Comparison of ENCODE assay signal across 10 cellular contexts in the genomic region with DNA sequence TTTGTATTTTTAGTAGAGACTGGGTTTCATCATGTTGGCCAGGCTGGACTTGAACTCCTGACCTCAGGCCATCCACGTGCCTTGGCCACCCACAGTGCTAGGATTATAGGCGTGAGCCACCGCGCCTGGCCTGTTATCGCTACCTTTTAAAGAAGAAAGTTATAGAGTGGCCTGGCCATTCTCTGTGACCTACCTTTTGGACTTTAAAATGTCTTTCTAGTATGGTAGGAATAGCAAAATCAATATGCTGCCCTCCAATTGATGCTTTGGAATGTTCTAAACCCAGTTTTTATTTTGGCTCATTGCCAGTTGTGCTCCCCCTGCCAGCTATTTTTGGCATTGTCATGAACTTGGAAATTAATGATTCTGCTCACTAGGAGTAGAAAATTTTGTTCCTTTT. TPM values are rescaled to one million over a fixed set of nuclear protein-coding genes. Genes with fewer than 3 reads are reported as not detected.
DNase-seq lines count a peak whose midpoint lies in the region; ATAC-seq, FAIRE-seq and TF ChIP-seq lines count a peak whose summit lies in the region.
"Had no signal": no experiment of that assay in that cellular context is flagged by ENCODE, and none has a peak within 500 bp of the region (broad histone marks: within the 10 kb centered on the region; RNA-seq: fewer than 3 reads in every experiment).

No MANE protein-coding gene starts in this region.

- H3K4me3 ChIP-seq in K562: no peak overlapping the region
- no peak overlapping the region for H3K4me3 ChIP-seq in mesenchymal stem cell (ENCODE audit: insufficient read depth in 1 of 2, low read depth in 1 of 2, low read length in 2 of 2)
- H3K4me3 ChIP-seq in neuronal stem cell (ENCODE audit: low read length in 2 of 2): no peak overlapping the region
- no peak overlapping the region for H3K4me3 ChIP-seq in thyroid gland (replicated peaks in 1 of 3)

- no peaks in the 10 kb centered on the region for H3K27me3 Mint-ChIP-seq in HFFc6 (ENCODE audit: insufficient read depth)
- no peaks in the 10 kb centered on the region for H3K27me3 Mint-ChIP-seq in activated CD4-positive, alpha-beta T cell treated with anti-CD3 and anti-CD28 coated beads, Interleukin-2, amount 10 ng/mL, durations not matched to agents 24 days and 14 days

- CTCF ChIA-PET in K562 (lab: Yijun Ruan, JAX; ENCODE audit: low intra/inter-chr PET ratio): interaction anchor here (0.6 kb wide), 2 partner anchors 8 to 558 kb away, joined by 3 read pairs; no protein-coding TSS in a partner anchor

- no peak overlapping the region for H2BK15ac ChIP-seq in mesenchymal stem cell (ENCODE audit: low read depth, poor library complexity, severe bottlenecking)
- no peak overlapping the region for H2BK15ac ChIP-seq in neuronal stem cell (ENCODE audit: low read length)

- peak overlapping the region; percentile 20; the same call in 1 of the 2 replicates for H3K4me2 ChIP-seq in K562 (ENCODE audit: insufficient read depth, low read length)
- no peak overlapping the region for H3K4me2 ChIP-seq in mesenchymal stem cell (ENCODE audit: low read length, poor library complexity, severe bottlenecking)
- H3K4me2 ChIP-seq in neuronal stem cell (ENCODE audit: insufficient read depth, low read length, poor library complexity, severe bottlenecking): no peak overlapping the region

- peaks cover 87% of the 10 kb centered on the region for H3K79me2 ChIP-seq in K562 (ENCODE audit: control insufficient read depth, insufficient read depth, low read length)

- peak; percentile 36 to 75; a peak in 3 of 4 replicates for TF ChIP-seq RAD21 in K562 (CRISPR knock-in tag; conservative IDR thresholded peaks at IDR 0.05 in 1 of 2, IDR thresholded peaks at IDR 0.05 in 1 of 2)

- H3K36me3 ChIP-seq in K562 (ENCODE audit: control insufficient read depth, insufficient read depth, low read length) (peaks cover 34% of the 10 kb centered on the region; the same call in 2 of the 3 replicates), mesenchymal stem cell (ENCODE audit: control insufficient read depth in 1 of 2, insufficient read depth in 2 of 2, low read depth in 1 of 2, low read length in 2 of 2) (peaks cover 4 to 12% of the 10 kb centered on the region in 2 experiments), neuronal stem cell (replicated peaks in 1 of 2; ENCODE audit: control insufficient read depth in 2 of 2, insufficient read depth in 2 of 2, low read length in 2 of 2) (peaks cover 2 to 21% of the 10 kb centered on the region in 2 donors), thyroid gland (no peaks in the 10 kb centered on the region)

- no peaks in the 10 kb centered on the region for H3K9me1 ChIP-seq in K562 (ENCODE audit: control insufficient read depth, insufficient read depth, low read length)

- no peak overlapping the region for H3K18ac ChIP-seq in mesenchymal stem cell (ENCODE audit: low read depth in 1 of 2, low read length in 2 of 2)
- no peak overlapping the region for H3K18ac ChIP-seq in neuronal stem cell (ENCODE audit: low read length)

- H3K79me1 ChIP-seq in mesenchymal stem cell (replicated peaks; ENCODE audit: low read length, poor library complexity, severe bottlenecking) (peaks cover 15% of the 10 kb centered on the region), neuronal stem cell (ENCODE audit: low read depth, low read length) (peaks cover 3% of the 10 kb centered on the region)

- POLR2A ChIA-PET in K562 (lab: Yijun Ruan, JAX): interaction anchor here (1.2 to 5.3 kb wide), 2 partner anchors 10 to 19 kb away, joined by 3 to 65 read pairs; a partner anchor contains a TSS

- TF ChIP-seq POLR2A in K562 (conservative IDR thresholded peaks at IDR 0.05): no peak
- no peak for TF ChIP-seq POLR2A in thyroid gland (IDR thresholded peaks at IDR 0.05)
- no peak for TF ChIP-seq POLR2A in H54 (IDR thresholded peaks at IDR 0.05; ENCODE audit: low read depth, low read length)

- H3K9ac ChIP-seq in K562 (ENCODE audit: insufficient read depth in 1 of 2, low read depth in 2 of 2, low read length in 2 of 2) (0 out of 4 replicates have a peak overlapping the region, but pooled peaks of 1 of the 2 experiments have one; percentile 8), mesenchymal stem cell (ENCODE audit: low read length) (no peak overlapping the region), neuronal stem cell (ENCODE audit: low read depth, low read length, poor library complexity) (no peak overlapping the region)

- no peak overlapping the region for H3K14ac ChIP-seq in mesenchymal stem cell (ENCODE audit: low read length in 2 of 2)
- H3K14ac ChIP-seq in neuronal stem cell (ENCODE audit: low read length): no peak overlapping the region

- peak; percentile 65 for ATAC-seq in K562

- no peak overlapping the region for H4K91ac ChIP-seq in mesenchymal stem cell (ENCODE audit: low read length)
- no peak overlapping the region for H4K91ac ChIP-seq in neuronal stem cell (ENCODE audit: low read depth, low read length, poor library complexity)

- BruUV-seq in K562 (replicated peaks; lab: Mats Ljungman, UMichigan): no TSS peak

- H4K8ac ChIP-seq in mesenchymal stem cell (ENCODE audit: low read length) (no peak overlapping the region), neuronal stem cell (ENCODE audit: low read depth, low read length) (no peak overlapping the region)

- H2BK120ac ChIP-seq in mesenchymal stem cell (ENCODE audit: low read depth, low read length): no peak overlapping the region
- no peak overlapping the region for H2BK120ac ChIP-seq in neuronal stem cell (ENCODE audit: low read depth, low read length)

- intact Hi-C loops in K562 (cut with micrococcal nuclease) (loop anchor here (5.0 kb wide), 1 partner anchor 112 kb away; no protein-coding TSS in a partner anchor), thyroid gland (cut with DNase I) (no loop called here)
- intact Hi-C loops in activated CD4-positive, alpha-beta T cell treated with anti-CD3 and anti-CD28 coated beads, Interleukin-2, amount 10 ng/mL, durations not matched to agents 24 days and 14 days (cut with micrococcal nuclease): loop anchor here (2.0 kb wide), 1 partner anchor 18 kb away; no protein-coding TSS in a partner anchor

- H2BK5ac ChIP-seq in mesenchymal stem cell (ENCODE audit: low read depth, low read length, poor library complexity, severe bottlenecking): no peak overlapping the region
- no peak overlapping the region for H2BK5ac ChIP-seq in neuronal stem cell (ENCODE audit: low read length)

- H3K27ac ChIP-seq in K562 (ENCODE audit: extremely low read depth, low read depth, low read length): peak overlapping the region; percentile 44; the same call in 2 of the 3 replicates
- H3K27ac ChIP-seq in mesenchymal stem cell (ENCODE audit: low read length, poor library complexity, severe bottlenecking): no peak overlapping the region
- H3K27ac ChIP-seq in neuronal stem cell (replicated peaks; ENCODE audit: low read length): no peak overlapping the region
- H3K27ac ChIP-seq in thyroid gland: peak overlapping the region in 1 of 3 donors; percentile 72

- H3K4ac ChIP-seq in mesenchymal stem cell (ENCODE audit: low read depth in 1 of 2, low read length in 2 of 2): no peak overlapping the region
- no peak overlapping the region for H3K4ac ChIP-seq in neuronal stem cell (ENCODE audit: low read length)

- H3K4me3 Mint-ChIP-seq in HFFc6: no peak overlapping the region
- H3K4me3 Mint-ChIP-seq in activated CD4-positive, alpha-beta T cell treated with anti-CD3 and anti-CD28 coated beads, Interleukin-2, amount 10 ng/mL, durations not matched to agents 24 days and 14 days: no peak overlapping the region

- TF ChIP-seq CTCF in HFFc6 (IDR thresholded peaks at IDR 0.05) (peak; percentile 81), K562 (IDR thresholded peaks at IDR 0.05 in 2 of 3, conservative IDR thresholded peaks at IDR 0.05 in 1 of 3; ENCODE audit: insufficient read depth in 2 of 3, low read depth in 1 of 3, low read length in 3 of 3) (peak; percentile 57 to 72 (median 66); a peak in 5 of 6 replicates), thyroid gland (IDR thresholded peaks at IDR 0.05) (peak in 3 of 6 experiments; percentile 18 to 29 (median 28))

- no peak overlapping the region for H3K27ac Mint-ChIP-seq in HFFc6
- H3K27ac Mint-ChIP-seq in activated CD4-positive, alpha-beta T cell treated with anti-CD3 and anti-CD28 coated beads, Interleukin-2, amount 10 ng/mL, durations not matched to agents 24 days and 14 days: no peak overlapping the region

- H2AK5ac ChIP-seq in mesenchymal stem cell (ENCODE audit: low read length, severe bottlenecking) (no peak overlapping the region), neuronal stem cell (ENCODE audit: low read depth, low read length) (no peak overlapping the region)

- peaks cover 11% of the 10 kb centered on the region for H3K36me3 Mint-ChIP-seq in HFFc6 (ENCODE audit: low read depth)
- peaks cover 31% of the 10 kb centered on the region for H3K36me3 Mint-ChIP-seq in activated CD4-positive, alpha-beta T cell treated with anti-CD3 and anti-CD28 coated beads, Interleukin-2, amount 10 ng/mL, durations not matched to agents 24 days and 14 days (ENCODE audit: low read depth)

- peaks cover 28% of the 10 kb centered on the region for H3K4me1 Mint-ChIP-seq in HFFc6 (ENCODE audit: low read depth)
- H3K4me1 Mint-ChIP-seq in activated CD4-positive, alpha-beta T cell treated with anti-CD3 and anti-CD28 coated beads, Interleukin-2, amount 10 ng/mL, durations not matched to agents 24 days and 14 days: peaks cover 37% of the 10 kb centered on the region

- H3K27me3 ChIP-seq in K562 (ENCODE audit: control insufficient read depth in 2 of 2, insufficient read depth in 2 of 2, low read length in 2 of 2) (no peaks in the 10 kb centered on the region), mesenchymal stem cell (ENCODE audit: control insufficient read depth in 1 of 2, insufficient read depth in 1 of 2, low read length in 2 of 2) (no peaks in the 10 kb centered on the region), neuronal stem cell (ENCODE audit: control insufficient read depth in 3 of 3, insufficient read depth in 3 of 3, low read depth in 1 of 3, low read length in 3 of 3) (no peaks in the 10 kb centered on the region), thyroid gland (no peaks in the 10 kb centered on the region)

- no peak overlapping the region for H2AFZ ChIP-seq in K562 (ENCODE audit: low read depth, low read length)
- H2AFZ ChIP-seq in mesenchymal stem cell (ENCODE audit: low read depth, low read length): no peak overlapping the region
- H2AFZ ChIP-seq in neuronal stem cell (ENCODE audit: low read length): no peak overlapping the region

- H2BK12ac ChIP-seq in mesenchymal stem cell (ENCODE audit: low read length in 2 of 2) (no peak overlapping the region), neuronal stem cell (ENCODE audit: low read length) (no peak overlapping the region)

- H3K4me1 ChIP-seq in K562 (replicated peaks in 1 of 2; ENCODE audit: control insufficient read depth in 2 of 2, insufficient read depth in 2 of 2, low read length in 2 of 2) (peaks cover 11 to 27% of the 10 kb centered on the region in 2 experiments; a peak in 4 of 5 replicates), mesenchymal stem cell (ENCODE audit: control insufficient read depth, insufficient read depth, low read depth, low read length) (no peaks in the 10 kb centered on the region), neuronal stem cell (ENCODE audit: control insufficient read depth in 2 of 2, insufficient read depth in 1 of 2, low read depth in 1 of 2, low read length in 2 of 2) (no peaks in the 10 kb centered on the region), thyroid gland (peaks cover 35 to 40% of the 10 kb centered on the region in 2 donors)

- H3K23ac ChIP-seq in mesenchymal stem cell (ENCODE audit: low read length in 2 of 2) (no peak overlapping the region), neuronal stem cell (ENCODE audit: low read depth, low read length, poor library complexity) (no peak overlapping the region)

- TF ChIP-seq EP300 in K562 (IDR thresholded peaks at IDR 0.05; ENCODE audit: low read length): no peak

- DNase-seq in AG20443 (ENCODE audit: low spot score) (peak; percentile 25), HFFc6 (no peak), K562 (ENCODE audit: extremely low read depth in 1 of 4, low spot score in 3 of 4) (peak; percentile 63 to 78 (median 66)), mesenchymal stem cell (peak; percentile 38), neuronal stem cell (ENCODE audit: low spot score) (no peak), thyroid gland (no peak), H54 (ENCODE audit: insufficient read length, low spot score) (no peak)
- no peak for DNase-seq in activated CD4-positive, alpha-beta T cell treated with anti-CD3 and anti-CD28 coated beads, Interleukin-2, amount 10 ng/mL, durations not matched to agents 24 days and 14 days
- DNase-seq: stimulated activated CD4-positive, alpha-beta T cell treated with anti-CD3 and anti-CD28 coated beads, Interleukin-4, amount 100 ng/mL, for 24 hours had no signal

- no peaks in the 10 kb centered on the region for H3K9me3 ChIP-seq in K562 (replicated peaks; ENCODE audit: control insufficient read depth, insufficient read depth, low read depth, low read length)
- no peaks in the 10 kb centered on the region for H3K9me3 ChIP-seq in mesenchymal stem cell (ENCODE audit: control insufficient read depth, low read length)
- H3K9me3 ChIP-seq in neuronal stem cell (replicated peaks in 1 of 2; ENCODE audit: control insufficient read depth in 2 of 2, insufficient read depth in 1 of 2, low read depth in 1 of 2, low read length in 2 of 2): peaks cover 0 to 11% of the 10 kb centered on the region in 2 donors
- no peaks in the 10 kb centered on the region for H3K9me3 ChIP-seq in thyroid gland

- H3K9me3 Mint-ChIP-seq in HFFc6: no peaks in the 10 kb centered on the region
- peaks cover 5% of the 10 kb centered on the region for H3K9me3 Mint-ChIP-seq in activated CD4-positive, alpha-beta T cell treated with anti-CD3 and anti-CD28 coated beads, Interleukin-2, amount 10 ng/mL, durations not matched to agents 24 days and 14 days

- H4K20me1 ChIP-seq in K562 (replicated peaks; ENCODE audit: control insufficient read depth, insufficient read depth, low read length): no peaks in the 10 kb centered on the region

- FAIRE-seq in K562 (lab: Jason Lieb, UNC): peak; percentile 67
- FAIRE-seq in H54 (lab: Jason Lieb, UNC): no peak
- FAIRE-seq: H1 had no signal

- 7% methylated on average over 5 of the region's 5 CpGs for WGBS in K562 (ENCODE audit: insufficient coverage, low coverage, missing lambda C conversion rate)
- WGBS in mesenchymal stem cell: 95% methylated on average over 5 of the region's 5 CpGs
- no CpG with 5 or more reads among the region's 5 CpGs for WGBS in neuronal stem cell (ENCODE audit: extremely low coverage in 2 of 2, insufficient read length in 2 of 2, insufficient replicate concordance in 1 of 2), 2 donors
- 90 to 94% methylated on average over 5 of the region's 5 CpGs for WGBS in thyroid gland, 2 donors

- in situ Hi-C loops in K562 (cut with MboI): no loop called here

RNA-seq across cellular contexts. Expression of a gene that starts 19.9 kb away (rescaled TPM):
- total RNA-seq in HFFc6 (2021; fragmentation: NEBNext Ultra II Directional; extraction: Animal tissue kit (Norgen Biotek cat#: 25700)): 10 to 100 TPM; 34.6 to 49.1 (median 38.7) TPM
- total RNA-seq in K562 (2011; cell fraction: chromatin; rRNA removed; ENCODE audit: low replicate concordance): 87.8 and 103 TPM in 2 replicates
- 36.9 and 44.0 TPM in 2 replicates for total RNA-seq in K562 (2011; cell fraction: nucleolus; rRNA removed)
- total RNA-seq in K562 (2011; cell fraction: nucleoplasm; rRNA removed): 51.7 and 52.1 TPM in 2 replicates
- total RNA-seq in K562 (2014; rRNA removed) (20.2 and 28.3 TPM in 2 replicates), K562 (2014; rRNA removed; fragmentation: Illumina TruSeq; extraction: Trizol) (29.6 and 33.1 TPM in 2 replicates), K562 (2015; rRNA removed; fragmentation: Illumina TruSeq; extraction: Trizol) (28.6 and 29.6 TPM in 2 replicates), K562 (2021) (57.5 and 57.9 TPM in 2 replicates), thyroid gland (100 to 1,000 TPM in 1 of 4 donors, 10 to 100 TPM in 3; 65.8 to 102 (median 84.7) TPM)
- polyA plus RNA-seq in K562 (2011; rRNA removed) (56.1 and 66.4 TPM in 2 replicates), K562 (2014; fragmentation: Illumina TruSeq; extraction: Trizol) (34.5 and 35.9 TPM in 2 replicates), K562 (2014; fragmentation: Nextera tagmentation; extraction: Ambion mirVana) (10 to 100 TPM in 1 of 2 experiments, 1 to 10 TPM in 1; 10.0 to 10.9 TPM), K562 (2014; rRNA removed) (21.3 and 21.9 TPM in 2 replicates)
- 61.3 and 67.9 TPM in 2 replicates for polyA plus RNA-seq in K562 (2011; cell fraction: cytosol; rRNA removed)
- 83.1 and 90.0 TPM in 2 replicates for polyA plus RNA-seq in K562 (2011; cell fraction: nucleus; rRNA removed)
- 26.4 and 28.7 TPM in 2 replicates for polyA plus RNA-seq in K562 (2012)
- polyA minus RNA-seq in K562 (2011; rRNA and poly(A)+ RNA removed): 157 and 177 TPM in 2 replicates
- polyA minus RNA-seq in K562 (2011; cell fraction: cytosol; rRNA and poly(A)+ RNA removed): 66.3 and 89.1 TPM in 2 replicates
- polyA minus RNA-seq in K562 (2011; cell fraction: nucleus; rRNA and poly(A)+ RNA removed): 27.6 and 55.2 TPM in 2 replicates
- polyA plus RNA-seq in mesenchymal stem cell (2013, experiment 1 of 2): 21.0 TPM
- 20.0 TPM for polyA plus RNA-seq in mesenchymal stem cell (2013, experiment 2 of 2)
- 24.6 TPM for polyA plus RNA-seq in neuronal stem cell (2013, experiment 1 of 2)
- 25.1 TPM for polyA plus RNA-seq in neuronal stem cell (2013, experiment 2 of 2)
- total RNA-seq in activated CD4-positive, alpha-beta T cell treated with anti-CD3 and anti-CD28 coated beads, Interleukin-2, amount 10 ng/mL, durations not matched to agents 24 days and 14 days: 81.3 and 85.9 TPM in 2 replicates

RNA-seq across cellular contexts. Expression of a gene that starts 30.3 kb away (rescaled TPM):
- total RNA-seq in HFFc6 (2021; fragmentation: NEBNext Ultra II Directional; extraction: Animal tissue kit (Norgen Biotek cat#: 25700)): 100 to 1,000 TPM in 4 of 6 experiments, 10 to 100 TPM in 2; 66.4 to 130 (median 123) TPM
- total RNA-seq in K562 (2011; cell fraction: chromatin; rRNA removed; ENCODE audit: low replicate concordance): 0.28 and 0.65 TPM in 2 replicates
- total RNA-seq in K562 (2011; cell fraction: nucleolus; rRNA removed): 0.33 TPM in 1 of 2 replicates, not detected in the other
- 0.44 and 0.46 TPM in 2 replicates for total RNA-seq in K562 (2011; cell fraction: nucleoplasm; rRNA removed)
- total RNA-seq in K562 (2014; rRNA removed): not detected in 2 replicates
- total RNA-seq in K562 (2014; rRNA removed; fragmentation: Illumina TruSeq; extraction: Trizol): 0.07 TPM in 1 of 2 replicates, not detected in the other
- 0.07 and 0.08 TPM in 2 replicates for total RNA-seq in K562 (2015; rRNA removed; fragmentation: Illumina TruSeq; extraction: Trizol)
- total RNA-seq in K562 (2021): 0.13 and 0.16 TPM in 2 replicates
- not detected in 2 replicates for polyA plus RNA-seq in K562 (2011; rRNA removed)
- polyA plus RNA-seq in K562 (2011; cell fraction: cytosol; rRNA removed): 0.03 TPM in 1 of 2 replicates, not detected in the other
- polyA plus RNA-seq in K562 (2011; cell fraction: nucleus; rRNA removed): 0.07 and 0.11 TPM in 2 replicates
- not detected in 2 replicates for polyA plus RNA-seq in K562 (2012)
- not detected in 2 replicates for polyA plus RNA-seq in K562 (2014; fragmentation: Illumina TruSeq; extraction: Trizol)
- not detected for polyA plus RNA-seq in K562 (2014; fragmentation: Nextera tagmentation; extraction: Ambion mirVana)
- not detected in 2 replicates for polyA plus RNA-seq in K562 (2014; rRNA removed)
- 0.15 and 0.18 TPM in 2 replicates for polyA minus RNA-seq in K562 (2011; rRNA and poly(A)+ RNA removed)
- polyA minus RNA-seq in K562 (2011; cell fraction: cytosol; rRNA and poly(A)+ RNA removed): not detected in 2 replicates
- polyA minus RNA-seq in K562 (2011; cell fraction: nucleus; rRNA and poly(A)+ RNA removed): 0.40 and 0.89 TPM in 2 replicates
- 118 TPM for polyA plus RNA-seq in mesenchymal stem cell (2013, experiment 1 of 2)
- polyA plus RNA-seq in mesenchymal stem cell (2013, experiment 2 of 2): 119 TPM
- polyA plus RNA-seq in neuronal stem cell (2013, experiment 1 of 2): 10.1 TPM
- 9.4 TPM for polyA plus RNA-seq in neuronal stem cell (2013, experiment 2 of 2)
- total RNA-seq in thyroid gland: 10 to 100 TPM; 20.2 to 28.3 (median 24.8) TPM
- total RNA-seq in activated CD4-positive, alpha-beta T cell treated with anti-CD3 and anti-CD28 coated beads, Interleukin-2, amount 10 ng/mL, durations not matched to agents 24 days and 14 days: 0.09 TPM in 1 of 2 replicates, not detected in the other

RNA-seq across cellular contexts. Expression of a gene that starts 43.9 kb away (rescaled TPM):
- total RNA-seq in HFFc6 (2021; fragmentation: NEBNext Ultra II Directional; extraction: Animal tissue kit (Norgen Biotek cat#: 25700)): 1 to 10 TPM; 5.7 to 9.9 (median 8.8) TPM
- 9.0 and 11.8 TPM in 2 replicates for total RNA-seq in K562 (2011; cell fraction: chromatin; rRNA removed; ENCODE audit: low replicate concordance)
- 8.8 and 8.9 TPM in 2 replicates for total RNA-seq in K562 (2011; cell fraction: nucleolus; rRNA removed)
- 8.4 and 10.4 TPM in 2 replicates for total RNA-seq in K562 (2011; cell fraction: nucleoplasm; rRNA removed)
- total RNA-seq in K562 (2014; rRNA removed) (10.6 and 15.8 TPM in 2 replicates), K562 (2014; rRNA removed; fragmentation: Illumina TruSeq; extraction: Trizol) (17.2 and 19.2 TPM in 2 replicates), K562 (2015; rRNA removed; fragmentation: Illumina TruSeq; extraction: Trizol) (22.6 and 22.9 TPM in 2 replicates), K562 (2021) (22.8 and 23.7 TPM in 2 replicates), thyroid gland (1 to 10 TPM; 3.2 to 5.0 (median 4.1) TPM)
- polyA plus RNA-seq in K562 (2011; rRNA removed) (11.0 and 11.7 TPM in 2 replicates), K562 (2014; fragmentation: Illumina TruSeq; extraction: Trizol) (25.9 and 28.8 TPM in 2 replicates), K562 (2014; fragmentation: Nextera tagmentation; extraction: Ambion mirVana) (10 to 100 TPM; 12.4 to 22.2 TPM), K562 (2014; rRNA removed) (14.9 and 18.0 TPM in 2 replicates)
- 13.7 and 18.9 TPM in 2 replicates for polyA plus RNA-seq in K562 (2011; cell fraction: cytosol; rRNA removed)
- polyA plus RNA-seq in K562 (2011; cell fraction: nucleus; rRNA removed): 6.8 and 10.7 TPM in 2 replicates
- polyA plus RNA-seq in K562 (2012): 14.8 and 17.9 TPM in 2 replicates
- polyA minus RNA-seq in K562 (2011; rRNA and poly(A)+ RNA removed): 14.5 and 14.7 TPM in 2 replicates
- 10.4 and 16.3 TPM in 2 replicates for polyA minus RNA-seq in K562 (2011; cell fraction: cytosol; rRNA and poly(A)+ RNA removed)
- 5.1 and 7.6 TPM in 2 replicates for polyA minus RNA-seq in K562 (2011; cell fraction: nucleus; rRNA and poly(A)+ RNA removed)
- 5.4 TPM for polyA plus RNA-seq in mesenchymal stem cell (2013, experiment 1 of 2)
- 5.4 TPM for polyA plus RNA-seq in mesenchymal stem cell (2013, experiment 2 of 2)
- 8.9 TPM for polyA plus RNA-seq in neuronal stem cell (2013, experiment 1 of 2)
- polyA plus RNA-seq in neuronal stem cell (2013, experiment 2 of 2): 9.1 TPM
- total RNA-seq in activated CD4-positive, alpha-beta T cell treated with anti-CD3 and anti-CD28 coated beads, Interleukin-2, amount 10 ng/mL, durations not matched to agents 24 days and 14 days: 21.5 and 22.5 TPM in 2 replicates

RNA-seq across cellular contexts. Expression of a gene that starts 44.4 kb away (rescaled TPM):
- 10 to 100 TPM; 12.6 to 14.0 (median 13.3) TPM for total RNA-seq in HFFc6 (2021; fragmentation: NEBNext Ultra II Directional; extraction: Animal tissue kit (Norgen Biotek cat#: 25700))
- total RNA-seq in K562 (2011; cell fraction: chromatin; rRNA removed; ENCODE audit: low replicate concordance): 103 and 194 TPM in 2 replicates
- 47.9 and 67.8 TPM in 2 replicates for total RNA-seq in K562 (2011; cell fraction: nucleolus; rRNA removed)
- total RNA-seq in K562 (2011; cell fraction: nucleoplasm; rRNA removed): 93.6 and 108 TPM in 2 replicates
- 15.8 and 20.2 TPM in 2 replicates for total RNA-seq in K562 (2014; rRNA removed)
- total RNA-seq in K562 (2014; rRNA removed; fragmentation: Illumina TruSeq; extraction: Trizol): 24.6 and 30.4 TPM in 2 replicates
- total RNA-seq in K562 (2015; rRNA removed; fragmentation: Illumina TruSeq; extraction: Trizol): 21.2 and 21.7 TPM in 2 replicates
- 22.2 and 23.8 TPM in 2 replicates for total RNA-seq in K562 (2021)
- 36.5 and 37.3 TPM in 2 replicates for polyA plus RNA-seq in K562 (2011; rRNA removed)
- 11.8 and 29.3 TPM in 2 replicates for polyA plus RNA-seq in K562 (2011; cell fraction: cytosol; rRNA removed)
- polyA plus RNA-seq in K562 (2011; cell fraction: nucleus; rRNA removed): 66.6 and 88.6 TPM in 2 replicates
- polyA plus RNA-seq in K562 (2012): 19.7 and 20.1 TPM in 2 replicates
- 26.7 and 28.5 TPM in 2 replicates for polyA plus RNA-seq in K562 (2014; fragmentation: Illumina TruSeq; extraction: Trizol)
- 10 to 100 TPM; 21.9 to 28.2 TPM for polyA plus RNA-seq in K562 (2014; fragmentation: Nextera tagmentation; extraction: Ambion mirVana)
- polyA plus RNA-seq in K562 (2014; rRNA removed): 26.1 and 32.0 TPM in 2 replicates
- polyA minus RNA-seq in K562 (2011; rRNA and poly(A)+ RNA removed): 47.9 and 53.5 TPM in 2 replicates
- 15.7 and 16.8 TPM in 2 replicates for polyA minus RNA-seq in K562 (2011; cell fraction: cytosol; rRNA and poly(A)+ RNA removed)
- polyA minus RNA-seq in K562 (2011; cell fraction: nucleus; rRNA and poly(A)+ RNA removed): 24.4 and 47.7 TPM in 2 replicates
- 5.4 TPM for polyA plus RNA-seq in mesenchymal stem cell (2013, experiment 1 of 2)
- 6.2 TPM for polyA plus RNA-seq in mesenchymal stem cell (2013, experiment 2 of 2)
- polyA plus RNA-seq in neuronal stem cell (2013, experiment 1 of 2): 9.6 TPM
- polyA plus RNA-seq in neuronal stem cell (2013, experiment 2 of 2): 8.3 TPM
- total RNA-seq in thyroid gland: 10 to 100 TPM in 3 of 4 donors, 1 to 10 TPM in 1; 9.7 to 14.8 (median 14.0) TPM
- total RNA-seq in activated CD4-positive, alpha-beta T cell treated with anti-CD3 and anti-CD28 coated beads, Interleukin-2, amount 10 ng/mL, durations not matched to agents 24 days and 14 days: 41.7 and 42.3 TPM in 2 replicates

Comparison
In these comparisons a context has a peak if more than half of its experiments do, and no peak if none do; other contexts are left out.
1. DNase-seq: peak in AG20443 (single experiment), K562 (4 of 4) and mesenchymal stem cell (single experiment); none in HFFc6 (single experiment), neuronal stem cell (single experiment), thyroid gland (0 of 2), activated CD4-positive, alpha-beta T cell treated with anti-CD3 and anti-CD28 coated beads, Interleukin-2, amount 10 ng/mL, durations not matched to agents 24 days and 14 days (single experiment) and H54 (single experiment).
2. RNA of a gene that starts 30.3 kb away (total RNA-seq): 66.4 to 130 TPM in HFFc6 and 20.2 to 28.3 TPM in thyroid gland; 0.09 TPM in activated CD4-positive, alpha-beta T cell treated with anti-CD3 and anti-CD28 coated beads, Interleukin-2, amount 10 ng/mL, durations not matched to agents 24 days and 14 days and 0.07 to 0.65 TPM in K562; every median in the first group is over 10 times any median in the second.